17 cellular contexts compared by ENCODE assay signal in genomic region chr2:85485815-85486214, GRCh38. TPM values are rescaled to one million over a fixed set of nuclear protein-coding genes. Genes with fewer than 3 reads are reported as not detected.
DNase-seq lines count a peak whose midpoint lies in the region; ATAC-seq, FAIRE-seq and TF ChIP-seq lines count a peak whose summit lies in the region.
"Had no signal": no experiment of that assay in that cellular context is flagged by ENCODE, and none has a peak within 500 bp of the region (broad histone marks: within the 10 kb centered on the region; RNA-seq: fewer than 3 reads in every experiment).

No MANE protein-coding gene starts in this region.

- dilution Hi-C loops in endothelial cell of umbilical vein (cut with MboI; ENCODE audit: extremely low pct_ligation_motif_present, low sequenced_read_pairs): no loop called here

- H3K4me1 ChIP-seq in GM23248 (ENCODE audit: insufficient read depth) (peaks cover 9% of the 10 kb centered on the region), endothelial cell of umbilical vein (ENCODE audit: control insufficient read depth, extremely low read depth, insufficient read depth, low read length) (no peaks in the 10 kb centered on the region), neutrophil (ENCODE audit: control insufficient read depth in 1 of 2, insufficient read depth in 1 of 2, low read depth in 1 of 2, low read length in 1 of 2) (peaks cover 5 to 7% of the 10 kb centered on the region in 2 experiments)
- H3K4me1 ChIP-seq: BLaER1 had no signal

- no peaks in the 10 kb centered on the region for H3K9me2 ChIP-seq in GM23248 (ENCODE audit: insufficient read depth)
- H3K9me2 ChIP-seq: SK-N-SH had no signal

- no peak for TF ChIP-seq POLR2A in endothelial cell of umbilical vein (IDR thresholded peaks at IDR 0.05; ENCODE audit: low read depth, low read length)

- POLR2A ChIA-PET in endothelial cell of umbilical vein (lab: Charles Lee): no interaction called here

- H3K4me2 ChIP-seq in GM23248 (ENCODE audit: unreplicated experiment) (no peak overlapping the region), endothelial cell of umbilical vein (ENCODE audit: insufficient read depth, low read length) (no peak overlapping the region)
- H3K4me2 ChIP-seq: BLaER1, PC-9, SK-N-SH had no signal

- no peaks in the 10 kb centered on the region for H3K79me2 ChIP-seq in GM23248 (ENCODE audit: insufficient read depth)
- no peaks in the 10 kb centered on the region for H3K79me2 ChIP-seq in endothelial cell of umbilical vein (ENCODE audit: control insufficient read depth, insufficient read depth, low read length)

- no peaks in the 10 kb centered on the region for H3K9me1 ChIP-seq in endothelial cell of umbilical vein (replicated peaks; ENCODE audit: control insufficient read depth, extremely low read depth, insufficient read depth, low read length)

- H3K27ac ChIP-seq in GM23248: peak overlapping the region; percentile 39
- 0 out of 2 replicates have a peak overlapping the region, but pooled peaks have one; percentile 25 for H3K27ac ChIP-seq in SK-N-MC
- no peak overlapping the region for H3K27ac ChIP-seq in endothelial cell of umbilical vein (ENCODE audit: insufficient read depth, low read depth, low read length)
- peak overlapping the region; percentile 38 for H3K27ac ChIP-seq in neutrophil
- H3K27ac ChIP-seq: BLaER1, PC-9 had no signal

- H3K9ac ChIP-seq in GM23248: no peak overlapping the region
- no peak overlapping the region for H3K9ac ChIP-seq in SK-N-MC (ENCODE audit: insufficient read length)
- no peak overlapping the region for H3K9ac ChIP-seq in endothelial cell of umbilical vein (replicated peaks; ENCODE audit: extremely low read depth, insufficient read depth, low read length)
- H3K9ac ChIP-seq: BLaER1, SK-N-SH had no signal

- in situ Hi-C loops in GM23248 (cut with MboI): no loop called here

- no peaks in the 10 kb centered on the region for H4K20me1 ChIP-seq in GM23248 (ENCODE audit: insufficient read depth)
- H4K20me1 ChIP-seq in endothelial cell of umbilical vein (replicated peaks; ENCODE audit: control insufficient read depth, extremely low read depth, insufficient read depth, low read length): no peaks in the 10 kb centered on the region
- H4K20me1 ChIP-seq: BLaER1 had no signal

- no peak for TF ChIP-seq CTCF in endothelial cell of umbilical vein (IDR thresholded peaks at IDR 0.05; ENCODE audit: extremely low read depth in 1 of 2, insufficient read depth in 1 of 2, low read depth in 1 of 2, low read length in 2 of 2)
- no peak for TF ChIP-seq CTCF in neutrophil (IDR thresholded peaks at IDR 0.05)

- no peaks in the 10 kb centered on the region for H3F3A ChIP-seq in GM23248 (ENCODE audit: insufficient read depth)

- H3K9me3 ChIP-seq in GM23248 (ENCODE audit: low read depth) (no peaks in the 10 kb centered on the region), SK-N-MC (ENCODE audit: low read depth, low read length) (no peaks in the 10 kb centered on the region), endothelial cell of umbilical vein (replicated peaks; ENCODE audit: control insufficient read depth, insufficient read depth, low read length) (no peaks in the 10 kb centered on the region), neutrophil (no peaks in the 10 kb centered on the region)
- H3K9me3 ChIP-seq: SK-N-SH had no signal

- peak; percentile 24 for FAIRE-seq in endothelial cell of umbilical vein (lab: Jason Lieb, UNC)

- intact Hi-C loops in endothelial cell of umbilical vein (cut with micrococcal nuclease): no loop called here

- 63 to 72% methylated on average over 3 of the region's 3 CpGs for WGBS in GM23248 (ENCODE audit: low coverage in 1 of 2, low lambda C conversion rate in 2 of 2, missing lambda C conversion rate in 2 of 2), 2 experiments

- H3K36me3 ChIP-seq in GM23248 (ENCODE audit: low read depth): no peaks in the 10 kb centered on the region
- H3K36me3 ChIP-seq in SK-N-MC (ENCODE audit: insufficient read depth, low read length): no peaks in the 10 kb centered on the region
- H3K36me3 ChIP-seq in endothelial cell of umbilical vein (ENCODE audit: control insufficient read depth in 2 of 2, extremely low read depth in 1 of 2, insufficient read depth in 2 of 2, low read length in 2 of 2): no peaks in the 10 kb centered on the region
- H3K36me3 ChIP-seq in neutrophil: peaks cover 5% of the 10 kb centered on the region
- H3K36me3 ChIP-seq: BLaER1 had no signal

- CTCF ChIA-PET in endothelial cell of umbilical vein (lab: Charles Lee): no interaction called here

- H2AFZ ChIP-seq in GM23248 (peak overlapping the region; percentile 58), endothelial cell of umbilical vein (ENCODE audit: low read depth, low read length) (no peak overlapping the region)
- H2AFZ ChIP-seq: PC-9 had no signal

- H3K27me3 ChIP-seq in GM23248 (replicated peaks; ENCODE audit: insufficient read depth) (no peaks in the 10 kb centered on the region), endothelial cell of umbilical vein (ENCODE audit: control insufficient read depth in 2 of 2, insufficient read depth in 2 of 2, low read length in 2 of 2) (no peaks in the 10 kb centered on the region), neutrophil (no peaks in the 10 kb centered on the region)
- H3K27me3 ChIP-seq: BLaER1 had no signal

- ATAC-seq in HG03175 (IDR thresholded peaks at IDR 0.05; ENCODE audit: unreplicated experiment): no peak

- H3K4me3 ChIP-seq in GM23248: no peak overlapping the region
- no peak overlapping the region for H3K4me3 ChIP-seq in SK-N-MC
- no peak overlapping the region for H3K4me3 ChIP-seq in endothelial cell of umbilical vein (replicated peaks in 1 of 3; ENCODE audit: insufficient read depth in 1 of 3, low read depth in 1 of 3, low read length in 3 of 3)
- no peak overlapping the region for H3K4me3 ChIP-seq in neutrophil (ENCODE audit: low read depth in 1 of 2, low read length in 1 of 2)
- H3K4me3 ChIP-seq: BLaER1, PC-9 had no signal

- BruUV-seq in endothelial cell of umbilical vein (replicated peaks; lab: Mats Ljungman, UMichigan): no TSS peak

- DNase-seq in GM23248 (peak; percentile 62), SK-N-MC (ENCODE audit: low read depth, low spot score) (no peak), endothelial cell of umbilical vein (ENCODE audit: low read depth, low spot score) (no peak)
- DNase-seq in NK-92 treated with Interleukin-12 subunit alpha and Interleukin-12 subunit beta, amount 100 ng/mL, for 24 hours (lab: John Stamatoyannopoulos, UW): no peak
- DNase-seq in activated CD4-positive, CD25-positive, alpha-beta regulatory T cell treated with anti-CD3 and anti-CD28 coated beads, Interleukin-2, amount 50 U/mL, for 72 hours: no peak
- DNase-seq: DMS 273 treated with DMSO at 0.1 percent for 48 hours, GOT3, Karpas-422, MM.1S, NCI-H1417 treated with DMSO at 0.1 percent for 48 hours, NCI-H2029 treated with DMSO at 0.1 percent for 48 hours, NCI-H526, PC-9, SK-N-SH had no signal

TF ChIP-seq in endothelial cell of umbilical vein, 7 proteins besides CTCF, POLR2A, EP300 and RAD21:
- TF ChIP-seq EZH2 (IDR thresholded peaks at IDR 0.05; ENCODE audit: borderline replicate concordance, low read depth, low read length, severe bottlenecking) (no peak), MAX (IDR thresholded peaks at IDR 0.05; ENCODE audit: insufficient read depth, insufficient read length) (no peak), POLR2AphosphoS5 (IDR thresholded peaks at IDR 0.05; ENCODE audit: insufficient read depth, low read depth, low read length) (no peak), MYC (IDR thresholded peaks at IDR 0.05; ENCODE audit: low read depth, low read length) (no peak), JUN (IDR thresholded peaks at IDR 0.05; ENCODE audit: borderline replicate concordance, insufficient read depth, insufficient read length, low read depth) (no peak), GATA2 (IDR thresholded peaks at IDR 0.05; ENCODE audit: insufficient read depth, insufficient read length, low read depth, low read length) (no peak), FOS (IDR thresholded peaks at IDR 0.05; ENCODE audit: borderline replicate concordance, insufficient read depth, low read length) (no peak)

RNA-seq across cellular contexts. Expression of gene MAT2A, which starts 53.2 kb away (rescaled TPM):
- 104 and 125 TPM in 2 replicates for total RNA-seq in GM23248 (2014; rRNA removed; shearing (Covaris generic))
- polyA plus RNA-seq in GM23248 (2016; fragmentation: Nextera tagmentation; extraction: Ambion mirVana) (193 and 217 TPM in 2 replicates), endothelial cell of umbilical vein (151 and 172 TPM in 2 replicates)
- total RNA-seq in endothelial cell of umbilical vein: 236 and 257 TPM in 2 replicates
- 116 and 136 TPM in 2 replicates for polyA plus RNA-seq in endothelial cell of umbilical vein (2011; cell fraction: cytosol; rRNA removed)
- 623 and 766 TPM in 2 replicates for polyA plus RNA-seq in endothelial cell of umbilical vein (2011; cell fraction: nucleus; rRNA removed)
- polyA plus RNA-seq in endothelial cell of umbilical vein (2012): 223 and 272 TPM in 2 replicates
- 335 and 379 TPM in 2 replicates for polyA minus RNA-seq in endothelial cell of umbilical vein
- 333 TPM for polyA minus RNA-seq in endothelial cell of umbilical vein (2011; cell fraction: cytosol; rRNA and poly(A)+ RNA removed)
- polyA minus RNA-seq in endothelial cell of umbilical vein (2011; cell fraction: nucleus; rRNA and poly(A)+ RNA removed): 297 and 352 TPM in 2 replicates
